ENCODE assay signal across 11 cellular contexts in genomic region chr9:70256123-70256551, GRCh38. TPM values are rescaled to one million over a fixed set of nuclear protein-coding genes. Genes with fewer than 3 reads are reported as not detected.
A peak's percentile ranks its signal among the peaks of the same experiment; 100 is the strongest.
DNase-seq lines count a peak whose midpoint lies in the region; ATAC-seq and TF ChIP-seq lines count a peak whose summit lies in the region.
"Had no signal": no experiment of that assay in that cellular context is flagged by ENCODE, and none has a peak within 500 bp of the region (broad histone marks: within the 10 kb centered on the region; RNA-seq: fewer than 3 reads in every experiment).

No MANE protein-coding gene starts in this region.

- no peak for ATAC-seq in gastrocnemius medialis
- ATAC-seq: mucosa of descending colon had no signal

- H3K27me3 ChIP-seq in HAP-1 (ENCODE audit: low read depth) (no peaks in the 10 kb centered on the region), stomach (no peaks in the 10 kb centered on the region), gastrocnemius medialis (no peaks in the 10 kb centered on the region)

- H3K36me3 ChIP-seq in HAP-1 (replicated peaks) (0 out of 2 replicates have a peak, but pooled peaks cover 12% of the 10 kb centered on the region), stomach (no peaks in the 10 kb centered on the region), gastrocnemius medialis (no peaks in the 10 kb centered on the region)

- TF ChIP-seq POLR2A in stomach (IDR thresholded peaks at IDR 0.05) (no peak), gastrocnemius medialis (IDR thresholded peaks at IDR 0.05) (no peak)

- DNase-seq in HAP-1 (ENCODE audit: low spot score in 2 of 2) (peak; percentile 52 to 56), astrocyte of the hippocampus (ENCODE audit: low read depth, low spot score) (peak; percentile 71), kidney glomerular epithelial cell (lab: John Stamatoyannopoulos, UW) (peak; percentile 74), stomach (no peak), gastrocnemius medialis (no peak), midbrain (lab: John Stamatoyannopoulos, UW) (no peak), superior temporal gyrus (ENCODE audit: extremely low spot score) (no peak), iPS-NIHi7 (ENCODE audit: extremely low spot score) (no peak)
- DNase-seq: activated naive CD4-positive, alpha-beta T cell treated with anti-CD3 and anti-CD28 coated beads, Interleukin-2, amount 10 ng/mL, durations not matched to agents 7 days and 5 days; stimulated activated naive CD4-positive, alpha-beta T cell treated with Interleukin-2 at 50 U/mL for 16 hours had no signal

- TF ChIP-seq CTCF in stomach (IDR thresholded peaks at IDR 0.05) (no peak), gastrocnemius medialis (IDR thresholded peaks at IDR 0.05 in 4 of 5, conservative IDR thresholded peaks at IDR 0.05 in 1 of 5) (no peak)

- 20 to 43% (median 30%) methylated on average over 7 of the region's 7 CpGs for WGBS in stomach, 5 donors

- H3K4me3 ChIP-seq in HAP-1 = peak overlapping the region; percentile 81
- H3K4me3 ChIP-seq in stomach = peak overlapping the region; percentile 19 to 66 (median 24)
- H3K4me3 ChIP-seq in gastrocnemius medialis = no peak overlapping the region
- H3K4me3 ChIP-seq: mucosa of descending colon had no signal

- intact Hi-C loops in stomach (cut with DNase I; ENCODE audit: low total_unique reads) (no loop called here), gastrocnemius medialis (cut with DNase I; ENCODE audit: low total_unique reads) (loop anchor here (5.0 kb wide), 1 partner anchor 226 kb away; no protein-coding TSS in a partner anchor)

- in situ Hi-C loops in HAP-1 (cut with MboI; ENCODE audit: low sequenced_read_pairs) (no loop called here), gastrocnemius medialis (cut with MboI; ENCODE audit: low sequenced_read_pairs in 4 of 4) (loop anchor here in 1 of 4 donors (25.0 kb wide), 1 partner anchor 494 kb away; the partner anchor contains the start of gene PTAR1)

- no peak for TF ChIP-seq EP300 in stomach (IDR thresholded peaks at IDR 0.05)

- H3K27ac ChIP-seq in stomach = peak overlapping the region in 4 of 5 donors; percentile 94 to 97 (median 95)
- H3K27ac ChIP-seq in gastrocnemius medialis = no peak overlapping the region

- no peaks in the 10 kb centered on the region for H3K9me3 ChIP-seq in HAP-1
- no peaks in the 10 kb centered on the region for H3K9me3 ChIP-seq in stomach
- no peaks in the 10 kb centered on the region for H3K9me3 ChIP-seq in gastrocnemius medialis
- H3K9me3 ChIP-seq: mucosa of descending colon had no signal

- H3K4me1 ChIP-seq in HAP-1 (peaks cover 51% of the 10 kb centered on the region), stomach (peaks cover 28 to 74% (median 35%) of the 10 kb centered on the region in 4 donors), gastrocnemius medialis (peaks cover 25% of the 10 kb centered on the region in 2 donors)

RNA-seq across cellular contexts. Expression of gene SMC5, which starts 2.6 kb away (rescaled TPM):
- 10 to 100 TPM; 12.9 to 93.8 (median 34.3) TPM for total RNA-seq in stomach
- 10 to 100 TPM in 1 of 3 donors, 1 to 10 TPM in 2; 7.9 to 10.1 (median 8.0) TPM for polyA plus RNA-seq in stomach
- total RNA-seq in gastrocnemius medialis = 100 to 1,000 TPM in 1 of 4 donors, 10 to 100 TPM in 3; 16.2 to 250 (median 20.5) TPM

Comparison
In these comparisons a context has a peak if more than half of its experiments do, and no peak if none do; other contexts are left out.
1. DNase-seq: peak in HAP-1 (2 of 2), astrocyte of the hippocampus (single experiment) and kidney glomerular epithelial cell (single experiment); none in stomach (single experiment), gastrocnemius medialis (0 of 2), midbrain (single experiment), superior temporal gyrus (single experiment) and iPS-NIHi7 (single experiment).
2. H3K4me3 ChIP-seq: peak in HAP-1 (single experiment) and stomach (4 of 4); none in gastrocnemius medialis (0 of 4).
3. H3K27ac ChIP-seq: peak in stomach (4 of 5); none in gastrocnemius medialis (0 of 4).